ENCODE assay signal across 26 cellular contexts in genomic region chr7:22372863-22373262, GRCh38. TPM values are rescaled to one million over a fixed set of nuclear protein-coding genes. Genes with fewer than 3 reads are reported as not detected.
DNase-seq lines count a peak whose midpoint lies in the region; ATAC-seq and TF ChIP-seq lines count a peak whose summit lies in the region.
"Had no signal": no experiment of that assay in that cellular context is flagged by ENCODE, and none has a peak within 500 bp of the region (broad histone marks: within the 10 kb centered on the region; RNA-seq: fewer than 3 reads in every experiment).

No MANE protein-coding gene starts in this region.

- no peak overlapping the region for H3K4me3 ChIP-seq in stomach
- H3K4me3 ChIP-seq in SJCRH30: no peak overlapping the region
- H3K4me3 ChIP-seq: right lobe of liver, SK-N-MC, suprapubic skin, vagina had no signal

- no peaks in the 10 kb centered on the region for H3K4me1 Mint-ChIP-seq in activated CD4-positive, alpha-beta memory T cell treated with anti-CD3 and anti-CD28 coated beads, Interleukin-2, amount 10 ng/mL, durations not matched to agents 7 days and 5 days
- H3K4me1 Mint-ChIP-seq: stimulated activated memory B cell treated with anti-CD40 and anti-IgM and Interleukin-4, amounts not matched to agents 10 μg/mL and 1 μg/mL and 100 μg/mL, for 72 hours had no signal

- ATAC-seq in foreskin keratinocyte: peak; percentile 21
- ATAC-seq: right lobe of liver; stimulated activated memory B cell treated with anti-CD40 and anti-IgM and Interleukin-4, amounts not matched to agents 10 μg/mL and 1 μg/mL and 100 μg/mL, for 72 hours had no signal

- intact Hi-C loops in stomach (cut with DNase I; ENCODE audit: low total_unique reads): no loop called here

- no peaks in the 10 kb centered on the region for H3K27me3 ChIP-seq in foreskin keratinocyte
- H3K27me3 ChIP-seq in stomach: no peaks in the 10 kb centered on the region
- H3K27me3 ChIP-seq in SJCRH30: peaks cover 18% of the 10 kb centered on the region; the same call in 1 of the 2 replicates
- H3K27me3 ChIP-seq: right lobe of liver, suprapubic skin, vagina had no signal

- H3K27ac Mint-ChIP-seq in activated CD4-positive, alpha-beta memory T cell treated with anti-CD3 and anti-CD28 coated beads, Interleukin-2, amount 10 ng/mL, durations not matched to agents 7 days and 5 days: no peak overlapping the region
- H3K27ac Mint-ChIP-seq: stimulated activated memory B cell treated with anti-CD40 and anti-IgM and Interleukin-4, amounts not matched to agents 10 μg/mL and 1 μg/mL and 100 μg/mL, for 72 hours; T-helper 1 cell treated with Interleukin-12 subunit alpha and Interleukin-12 subunit beta and Interleukin-4 antibody, amounts not matched to agents 30 μg/mL and 1 μg/mL, for 36 hours had no signal

- peaks cover 7% of the 10 kb centered on the region for H3K4me1 ChIP-seq in foreskin keratinocyte
- peaks cover 0 to 8% (median 7%) of the 10 kb centered on the region in 4 donors for H3K4me1 ChIP-seq in stomach
- H3K4me1 ChIP-seq in SJCRH30: no peaks in the 10 kb centered on the region
- H3K4me1 ChIP-seq: vagina had no signal

- no peaks in the 10 kb centered on the region for H3K9me3 Mint-ChIP-seq in activated CD4-positive, alpha-beta memory T cell treated with anti-CD3 and anti-CD28 coated beads, Interleukin-2, amount 10 ng/mL, durations not matched to agents 7 days and 5 days
- H3K9me3 Mint-ChIP-seq: neural crest cell; stimulated activated memory B cell treated with anti-CD40 and anti-IgM and Interleukin-4, amounts not matched to agents 10 μg/mL and 1 μg/mL and 100 μg/mL, for 72 hours; T-helper 1 cell treated with Interleukin-12 subunit alpha and Interleukin-12 subunit beta and Interleukin-4 antibody, amounts not matched to agents 30 μg/mL and 1 μg/mL, for 36 hours had no signal

- DNase-seq in DMS 273 (lab: John Stamatoyannopoulos, UW; ENCODE audit: unreplicated experiment) (peak; percentile 59), DMS 273 treated with DMSO at 0.1 percent for 48 hours (lab: John Stamatoyannopoulos, UW) (no peak), NCI-H526 treated with DMSO at 0.1 percent for 48 hours (lab: John Stamatoyannopoulos, UW) (peak; percentile 51), foreskin keratinocyte (no peak), stomach (peak; percentile 35), SJCRH30 (no peak), NCI-H1417 treated with DMSO at 0.1 percent for 48 hours (lab: John Stamatoyannopoulos, UW) (no peak)
- DNase-seq in activated CD4-positive, alpha-beta memory T cell treated with anti-CD3 and anti-CD28 coated beads, Interleukin-2, amount 10 ng/mL, durations not matched to agents 7 days and 5 days: no peak
- DNase-seq: activated CD4-positive, alpha-beta T cell treated with anti-CD3 and anti-CD28 coated beads for 1 hour; activated effector memory CD4-positive, alpha-beta T cell treated with Interleukin-2 at 50 U/mL for 16 hours; activated T-cell treated with anti-CD3 and anti-CD28 coated beads for 4 hours; glutamatergic neuron; H7; kidney; NCI-H187 treated with DMSO at 0.1 percent for 48 hours; NCI-H69; right lobe of liver; stimulated activated CD4-positive, alpha-beta T cell treated with anti-CD3 and anti-CD28 coated beads, Interleukin-12 subunit alpha, Interleukin-12 subunit beta, amount 100 ng/mL, for 4 hours; stimulated activated CD4-positive, alpha-beta T cell treated with anti-CD3 and anti-CD28 coated beads, Interleukin-4, amount 100 ng/mL, for 1 hour had no signal

- no peak for TF ChIP-seq POLR2A in stomach (IDR thresholded peaks at IDR 0.05)

- no peaks in the 10 kb centered on the region for H3K36me3 Mint-ChIP-seq in activated CD4-positive, alpha-beta memory T cell treated with anti-CD3 and anti-CD28 coated beads, Interleukin-2, amount 10 ng/mL, durations not matched to agents 7 days and 5 days (ENCODE audit: low read depth)
- H3K36me3 Mint-ChIP-seq: stimulated activated memory B cell treated with anti-CD40 and anti-IgM and Interleukin-4, amounts not matched to agents 10 μg/mL and 1 μg/mL and 100 μg/mL, for 72 hours had no signal

- H3K27ac ChIP-seq in foreskin keratinocyte: no peak overlapping the region
- no peak overlapping the region for H3K27ac ChIP-seq in stomach
- no peak overlapping the region for H3K27ac ChIP-seq in SJCRH30
- H3K27ac ChIP-seq: 22Rv1, right lobe of liver, SK-N-MC, suprapubic skin, vagina had no signal

- H3K9me3 ChIP-seq in stomach (no peaks in the 10 kb centered on the region), SJCRH30 (replicated peaks) (no peaks in the 10 kb centered on the region)
- H3K9me3 ChIP-seq: right lobe of liver, suprapubic skin, vagina had no signal

- WGBS in stomach, 5 donors: 29 to 47% (median 38%) methylated on average over 6 of the region's 6 CpGs

- TF ChIP-seq CTCF in foreskin keratinocyte (conservative IDR thresholded peaks at IDR 0.05) (no peak), stomach (IDR thresholded peaks at IDR 0.05) (no peak)

- CTCF ChIA-PET in activated CD4-positive, alpha-beta memory T cell treated with anti-CD3 and anti-CD28 coated beads, Interleukin-2, amount 10 ng/mL, durations not matched to agents 7 days and 5 days (lab: Charles Lee): no interaction called here

- H3K4me3 Mint-ChIP-seq in activated CD4-positive, alpha-beta memory T cell treated with anti-CD3 and anti-CD28 coated beads, Interleukin-2, amount 10 ng/mL, durations not matched to agents 7 days and 5 days: no peak overlapping the region
- H3K4me3 Mint-ChIP-seq: neural crest cell; stimulated activated memory B cell treated with anti-CD40 and anti-IgM and Interleukin-4, amounts not matched to agents 10 μg/mL and 1 μg/mL and 100 μg/mL, for 72 hours; T-helper 1 cell treated with Interleukin-12 subunit alpha and Interleukin-12 subunit beta and Interleukin-4 antibody, amounts not matched to agents 30 μg/mL and 1 μg/mL, for 36 hours had no signal

- TF ChIP-seq EP300 in stomach (IDR thresholded peaks at IDR 0.05): no peak

- H3K27me3 Mint-ChIP-seq in activated CD4-positive, alpha-beta memory T cell treated with anti-CD3 and anti-CD28 coated beads, Interleukin-2, amount 10 ng/mL, durations not matched to agents 7 days and 5 days: peaks cover 17% of the 10 kb centered on the region
- H3K27me3 Mint-ChIP-seq: stimulated activated memory B cell treated with anti-CD40 and anti-IgM and Interleukin-4, amounts not matched to agents 10 μg/mL and 1 μg/mL and 100 μg/mL, for 72 hours had no signal

- POLR2A ChIA-PET in activated CD4-positive, alpha-beta memory T cell treated with anti-CD3 and anti-CD28 coated beads, Interleukin-2, amount 10 ng/mL, durations not matched to agents 7 days and 5 days (lab: Charles Lee): no interaction called here

- H3K36me3 ChIP-seq in stomach (no peaks in the 10 kb centered on the region), SJCRH30 (no peaks in the 10 kb centered on the region)
- H3K36me3 ChIP-seq: right lobe of liver, suprapubic skin, vagina had no signal

RNA-seq across cellular contexts. Expression of gene RAPGEF5, which starts 15.9 kb away (rescaled TPM):
- total RNA-seq in foreskin keratinocyte (2.5 and 3.4 TPM in 2 replicates), stomach (100 to 1,000 TPM in 1 of 5 donors, 10 to 100 TPM in 3, 1 to 10 TPM in 1; 3.6 to 190 (median 29.8) TPM)
- polyA plus RNA-seq in foreskin keratinocyte (0.51 and 0.54 TPM in 2 replicates), stomach (1 to 10 TPM; 1.5 to 8.6 (median 3.6) TPM)
- 0.03 and 0.14 TPM in 2 replicates for total RNA-seq in SJCRH30 (2014; rRNA removed; shearing (Covaris generic))
- under 1 TPM; 0.43 to 0.93 TPM for total RNA-seq in activated CD4-positive, alpha-beta memory T cell treated with anti-CD3 and anti-CD28 coated beads, Interleukin-2, amount 10 ng/mL, durations not matched to agents 7 days and 5 days

Comparison
In these comparisons a context has a peak if more than half of its experiments do, and no peak if none do; other contexts are left out.
1. DNase-seq: peak in DMS 273 (single experiment), NCI-H526 treated with DMSO at 0.1 percent for 48 hours (single experiment) and stomach (single experiment); none in DMS 273 treated with DMSO at 0.1 percent for 48 hours (single experiment), foreskin keratinocyte (0 of 2), SJCRH30 (0 of 2), activated CD4-positive, alpha-beta memory T cell treated with anti-CD3 and anti-CD28 coated beads, Interleukin-2, amount 10 ng/mL, durations not matched to agents 7 days and 5 days (single experiment) and NCI-H1417 treated with DMSO at 0.1 percent for 48 hours (single experiment).